Comparison of ENCODE assay signal across 19 cellular contexts in genomic region chr2:47194410-47194809, GRCh38. TPM values are rescaled to one million over a fixed set of nuclear protein-coding genes. Genes with fewer than 3 reads are reported as not detected.
A peak's percentile ranks its signal among the peaks of the same experiment; 100 is the strongest.
DNase-seq lines count a peak whose midpoint lies in the region; FAIRE-seq and TF ChIP-seq lines count a peak whose summit lies in the region.
"Had no signal": no experiment of that assay in that cellular context is flagged by ENCODE, and none has a peak within 500 bp of the region (broad histone marks: within the 10 kb centered on the region; RNA-seq: fewer than 3 reads in every experiment).

No MANE protein-coding gene starts in this region.

- H3K27me3 Mint-ChIP-seq in nephron progenitor cell (ENCODE audit: low read depth, poor library complexity) (peaks cover 11% of the 10 kb centered on the region), progenitor cell of endocrine pancreas (peaks cover 7% of the 10 kb centered on the region)

- TF ChIP-seq CTCF in C4-2B (conservative IDR thresholded peaks at IDR 0.05) (no peak), nephron progenitor cell (IDR thresholded peaks at IDR 0.05) (no peak), progenitor cell of endocrine pancreas (IDR thresholded peaks at IDR 0.05; ENCODE audit: unreplicated experiment) (no peak)

- H3K27ac Mint-ChIP-seq in nephron progenitor cell (no peak overlapping the region), progenitor cell of endocrine pancreas (no peak overlapping the region)
- H3K27ac Mint-ChIP-seq: activated naive CD8-positive, alpha-beta T cell treated with anti-CD3 and anti-CD28 coated beads, Interleukin-2, amount 10 ng/mL, durations not matched to agents 7 days and 5 days; CD14-positive monocyte had no signal

- H3K4me1 Mint-ChIP-seq in nephron progenitor cell (peaks cover 69% of the 10 kb centered on the region), progenitor cell of endocrine pancreas (ENCODE audit: low read depth) (peaks cover 38% of the 10 kb centered on the region)
- H3K4me1 Mint-ChIP-seq: activated naive CD8-positive, alpha-beta T cell treated with anti-CD3 and anti-CD28 coated beads, Interleukin-2, amount 10 ng/mL, durations not matched to agents 7 days and 5 days had no signal

- FAIRE-seq in RCC 7860 (lab: Jason Lieb, UNC), result no peak

- H3K9me3 Mint-ChIP-seq in nephron progenitor cell, result no peaks in the 10 kb centered on the region
- H3K9me3 Mint-ChIP-seq in progenitor cell of endocrine pancreas (ENCODE audit: low read depth), result no peaks in the 10 kb centered on the region
- H3K9me3 Mint-ChIP-seq: activated naive CD8-positive, alpha-beta T cell treated with anti-CD3 and anti-CD28 coated beads, Interleukin-2, amount 10 ng/mL, durations not matched to agents 7 days and 5 days; naive thymus-derived CD4-positive, alpha-beta T cell had no signal

- H3K27ac ChIP-seq in C4-2B (0 out of 2 replicates have a peak overlapping the region, but pooled peaks have one; percentile 3), caudate nucleus (ENCODE audit: low read depth, low read length) (peak overlapping the region; percentile 85)
- H3K27ac ChIP-seq: body of pancreas had no signal

- H3K4me3 Mint-ChIP-seq in nephron progenitor cell (peak overlapping the region; percentile 13), progenitor cell of endocrine pancreas (ENCODE audit: low read depth) (no peak overlapping the region)
- H3K4me3 Mint-ChIP-seq: activated naive CD8-positive, alpha-beta T cell treated with anti-CD3 and anti-CD28 coated beads, Interleukin-2, amount 10 ng/mL, durations not matched to agents 7 days and 5 days; CD14-positive monocyte; naive thymus-derived CD4-positive, alpha-beta T cell had no signal

- no peaks in the 10 kb centered on the region for H3K36me3 Mint-ChIP-seq in nephron progenitor cell (ENCODE audit: low read depth)
- no peaks in the 10 kb centered on the region for H3K36me3 Mint-ChIP-seq in progenitor cell of endocrine pancreas (ENCODE audit: insufficient read depth)
- H3K36me3 Mint-ChIP-seq: activated naive CD8-positive, alpha-beta T cell treated with anti-CD3 and anti-CD28 coated beads, Interleukin-2, amount 10 ng/mL, durations not matched to agents 7 days and 5 days; CD14-positive monocyte had no signal

- DNase-seq in NCI-H82 treated with DMSO at 0.1 percent for 48 hours (lab: John Stamatoyannopoulos, UW; ENCODE audit: unreplicated experiment) (peak; percentile 70), caudate nucleus (lab: John Stamatoyannopoulos, UW) (no peak), nephron progenitor cell (no peak), progenitor cell of endocrine pancreas (ENCODE audit: low spot score, unreplicated experiment) (no peak), RCC 7860 (ENCODE audit: low spot score) (no peak), hippocampal formation (lab: John Stamatoyannopoulos, UW) (no peak), GM19238 (ENCODE audit: insufficient read length, low spot score) (no peak)
- DNase-seq: activated CD4-positive, alpha-beta T cell treated with anti-CD3 and anti-CD28 coated beads, Interleukin-2, amount 50 U/mL, for 1 hour; activated naive CD8-positive, alpha-beta T cell treated with anti-CD3 and anti-CD28 coated beads, Interleukin-2, amount 10 ng/mL, durations not matched to agents 7 days and 5 days; body of pancreas; KG1; naive thymus-derived CD4-positive, alpha-beta T cell; NCI-H146; NCI-H226; stimulated activated CD8-positive, alpha-beta memory T cell treated with anti-CD3 and anti-CD28 coated beads, Interleukin-4, amount 100 ng/mL, for 48 hours had no signal

RNA-seq across cellular contexts. Expression of gene CALM2, which starts 18.1 kb away (rescaled TPM):
- total RNA-seq in progenitor cell of endocrine pancreas, result 440 and 445 TPM in 2 replicates

RNA-seq across cellular contexts. Expression of gene STPG4, which starts 39.3 kb away (rescaled TPM):
- 0.33 and 0.34 TPM in 2 replicates for total RNA-seq in progenitor cell of endocrine pancreas
- total RNA-seq: body of pancreas, mesenteric fat pad, urinary bladder had no signal
